Comparison of ENCODE assay signal across 11 cellular contexts in genomic region chr9:122111413-122112085, GRCh38. TPM values are rescaled to one million over a fixed set of nuclear protein-coding genes. Genes with fewer than 3 reads are reported as not detected.
"Had no signal": no experiment of that assay in that cellular context is flagged by ENCODE, and none has a peak within 500 bp of the region (broad histone marks: within the 10 kb centered on the region; RNA-seq: fewer than 3 reads in every experiment).

No MANE protein-coding gene starts in this region.

- H3K36me3 ChIP-seq: HAP-1 had no signal

- H2AFZ ChIP-seq: GM23248 had no signal

- ATAC-seq: HCT116 had no signal

- H3K27ac ChIP-seq: GM23248, HL-60 had no signal

- H3K9me3 ChIP-seq: HAP-1 had no signal

- H3K4me1 ChIP-seq: HAP-1 had no signal

- H3K4me3 ChIP-seq: GM23248, HAP-1 had no signal

- DNase-seq: GM23248, GOT3, H7, HFFc6, KG1 had no signal

- H3K9ac ChIP-seq: GM23248 had no signal

RNA-seq across cellular contexts. Expression of gene MORN5, which starts 48.2 kb away (rescaled TPM):
- total RNA-seq: GM23248, H4, H7, HFFc6, HT1080 had no signal
- polyA plus RNA-seq: GM23248, IgD-negative memory B cell had no signal
